8 cellular contexts compared by ENCODE assay signal in genomic region chr10:5777758-5778157, GRCh38. TPM values are rescaled to one million over a fixed set of nuclear protein-coding genes. Genes with fewer than 3 reads are reported as not detected.
DNase-seq lines count a peak whose midpoint lies in the region; ATAC-seq and TF ChIP-seq lines count a peak whose summit lies in the region.
"Not testable (repeated sequence)": the region's sequence is repeated elsewhere in the genome, so short reads cannot be mapped to it uniquely, and the experiment has no call there.

No MANE protein-coding gene starts in this region.

- DNase-seq in CD8-positive, alpha-beta memory T cell; T-helper 2 cell treated with Interferon-gamma antibody and Interleukin-4, amounts not matched to agents 5 μg/mL and 100 μg/mL, for 36 hours (ENCODE audit: low spot score); activated CD8-positive, alpha-beta memory T cell treated with anti-CD3 and anti-CD28 coated beads, Interleukin-2, amount 10 ng/mL, durations not matched to agents 7 days and 5 days; glutamatergic neuron; psoas muscle; type B pancreatic cell (ENCODE audit: extremely low spot score, unreplicated experiment): not testable (repeated sequence)

- H3K9ac ChIP-seq in BLaER1: not testable (repeated sequence)

- peak overlapping the region; percentile 62 for H3K4me2 ChIP-seq in BLaER1

- WGBS in psoas muscle, 3 donors: 75 to 78% (median 78%) methylated on average over 3 of the region's 3 CpGs

- H3K36me3 Mint-ChIP-seq in CD8-positive, alpha-beta memory T cell: peaks cover 15 to 76% (median 20%) of the 10 kb centered on the region in 3 donors
- peaks cover 76% of the 10 kb centered on the region for H3K36me3 Mint-ChIP-seq in T-helper 2 cell treated with Interferon-gamma antibody and Interleukin-4, amounts not matched to agents 5 μg/mL and 100 μg/mL, for 36 hours (ENCODE audit: low read depth)
- H3K36me3 Mint-ChIP-seq in activated CD8-positive, alpha-beta memory T cell treated with anti-CD3 and anti-CD28 coated beads, Interleukin-2, amount 10 ng/mL, durations not matched to agents 7 days and 5 days: peaks cover 78% of the 10 kb centered on the region
- peaks cover 24% of the 10 kb centered on the region for H3K36me3 Mint-ChIP-seq in activated naive CD4-positive, alpha-beta T cell treated with anti-CD3 and anti-CD28 coated beads, Interleukin-2, amount 50 U/mL, for 24 hours
- not testable (repeated sequence) for H3K36me3 Mint-ChIP-seq in glutamatergic neuron (ENCODE audit: unreplicated experiment)
- peaks cover 55% of the 10 kb centered on the region for H3K36me3 Mint-ChIP-seq in type B pancreatic cell

- not testable (repeated sequence) for ATAC-seq in activated CD8-positive, alpha-beta memory T cell treated with anti-CD3 and anti-CD28 coated beads, Interleukin-2, amount 10 ng/mL, durations not matched to agents 7 days and 5 days; psoas muscle

- H3K27me3 ChIP-seq in BLaER1; CD8-positive, alpha-beta memory T cell (ENCODE audit: insufficient read depth, low read length, poor library complexity, severe bottlenecking); psoas muscle (ENCODE audit: insufficient read depth in 3 of 3, low read length in 2 of 3): not testable (repeated sequence)

- not testable (repeated sequence) for H3K27me3 Mint-ChIP-seq in CD8-positive, alpha-beta memory T cell; T-helper 2 cell treated with Interferon-gamma antibody and Interleukin-4, amounts not matched to agents 5 μg/mL and 100 μg/mL, for 36 hours (ENCODE audit: low read depth); activated CD8-positive, alpha-beta memory T cell treated with anti-CD3 and anti-CD28 coated beads, Interleukin-2, amount 10 ng/mL, durations not matched to agents 7 days and 5 days; activated naive CD4-positive, alpha-beta T cell treated with anti-CD3 and anti-CD28 coated beads, Interleukin-2, amount 50 U/mL, for 24 hours; glutamatergic neuron (ENCODE audit: unreplicated experiment); type B pancreatic cell

- peaks cover 59 to 88% (median 75%) of the 10 kb centered on the region in 3 donors for H3K4me1 Mint-ChIP-seq in CD8-positive, alpha-beta memory T cell
- peaks cover 36% of the 10 kb centered on the region for H3K4me1 Mint-ChIP-seq in T-helper 2 cell treated with Interferon-gamma antibody and Interleukin-4, amounts not matched to agents 5 μg/mL and 100 μg/mL, for 36 hours (ENCODE audit: low read depth)
- H3K4me1 Mint-ChIP-seq in activated CD8-positive, alpha-beta memory T cell treated with anti-CD3 and anti-CD28 coated beads, Interleukin-2, amount 10 ng/mL, durations not matched to agents 7 days and 5 days: peaks cover 61% of the 10 kb centered on the region
- peaks cover 85% of the 10 kb centered on the region for H3K4me1 Mint-ChIP-seq in activated naive CD4-positive, alpha-beta T cell treated with anti-CD3 and anti-CD28 coated beads, Interleukin-2, amount 50 U/mL, for 24 hours
- H3K4me1 Mint-ChIP-seq in glutamatergic neuron (ENCODE audit: low read depth, unreplicated experiment); type B pancreatic cell (ENCODE audit: unreplicated experiment): not testable (repeated sequence)

- H3K4me3 Mint-ChIP-seq in CD8-positive, alpha-beta memory T cell; T-helper 2 cell treated with Interferon-gamma antibody and Interleukin-4, amounts not matched to agents 5 μg/mL and 100 μg/mL, for 36 hours; activated CD8-positive, alpha-beta memory T cell treated with anti-CD3 and anti-CD28 coated beads, Interleukin-2, amount 10 ng/mL, durations not matched to agents 7 days and 5 days; activated naive CD4-positive, alpha-beta T cell treated with anti-CD3 and anti-CD28 coated beads, Interleukin-2, amount 50 U/mL, for 24 hours; type B pancreatic cell: not testable (repeated sequence)
- peak overlapping the region; percentile 25 for H3K4me3 Mint-ChIP-seq in glutamatergic neuron (ENCODE audit: unreplicated experiment)

- POLR2A ChIA-PET in CD8-positive, alpha-beta memory T cell (lab: Charles Lee): not testable (repeated sequence)

- H3K4me1 ChIP-seq in BLaER1 (peaks cover 38% of the 10 kb centered on the region), psoas muscle (peaks cover 28% of the 10 kb centered on the region)
- H3K4me1 ChIP-seq in CD8-positive, alpha-beta memory T cell (ENCODE audit: insufficient read depth, low read length): peaks cover 26% of the 10 kb centered on the region

- CTCF ChIA-PET in CD8-positive, alpha-beta memory T cell (lab: Charles Lee); activated CD8-positive, alpha-beta memory T cell treated with anti-CD3 and anti-CD28 coated beads, Interleukin-2, amount 10 ng/mL, durations not matched to agents 7 days and 5 days (lab: Charles Lee): not testable (repeated sequence)

- H3K36me3 ChIP-seq in BLaER1 (peaks cover 91% of the 10 kb centered on the region), psoas muscle (ENCODE audit: insufficient read depth in 1 of 2, low read depth in 1 of 2) (peaks cover 0 to 48% of the 10 kb centered on the region in 2 donors)
- peaks cover 16% of the 10 kb centered on the region for H3K36me3 ChIP-seq in CD8-positive, alpha-beta memory T cell (ENCODE audit: insufficient read depth, low read length)

- peaks cover 18% of the 10 kb centered on the region for H3K9me3 ChIP-seq in BLaER1
- H3K9me3 ChIP-seq in CD8-positive, alpha-beta memory T cell (ENCODE audit: low read length); psoas muscle: not testable (repeated sequence)

- H3K27ac ChIP-seq in BLaER1 (peak overlapping the region; percentile 76; the same call in 1 of the 2 replicates), psoas muscle (peak overlapping the region; percentile 62)
- not testable (repeated sequence) for H3K27ac ChIP-seq in CD8-positive, alpha-beta memory T cell (ENCODE audit: low read depth, low read length)

- peaks cover 90% of the 10 kb centered on the region for H4K20me1 ChIP-seq in BLaER1

- H3K4me3 ChIP-seq in BLaER1; CD8-positive, alpha-beta memory T cell (ENCODE audit: low read length); psoas muscle: not testable (repeated sequence)

- not testable (repeated sequence) for TF ChIP-seq CTCF in glutamatergic neuron (IDR thresholded peaks at IDR 0.05; ENCODE audit: partially characterized antibody, unreplicated experiment); psoas muscle (IDR thresholded peaks at IDR 0.05); type B pancreatic cell (conservative IDR thresholded peaks at IDR 0.05)

- peak overlapping the region in 5 of 8 donors; percentile 9 to 86 (median 62) for H3K27ac Mint-ChIP-seq in CD8-positive, alpha-beta memory T cell
- H3K27ac Mint-ChIP-seq in T-helper 2 cell treated with Interferon-gamma antibody and Interleukin-4, amounts not matched to agents 5 μg/mL and 100 μg/mL, for 36 hours: peak overlapping the region; percentile 44
- peak overlapping the region; percentile 61 for H3K27ac Mint-ChIP-seq in activated CD8-positive, alpha-beta memory T cell treated with anti-CD3 and anti-CD28 coated beads, Interleukin-2, amount 10 ng/mL, durations not matched to agents 7 days and 5 days
- H3K27ac Mint-ChIP-seq in activated naive CD4-positive, alpha-beta T cell treated with anti-CD3 and anti-CD28 coated beads, Interleukin-2, amount 50 U/mL, for 24 hours: peak overlapping the region; percentile 30
- not testable (repeated sequence) for H3K27ac Mint-ChIP-seq in glutamatergic neuron (ENCODE audit: unreplicated experiment)
- H3K27ac Mint-ChIP-seq in type B pancreatic cell: peak overlapping the region; percentile 46

- intact Hi-C loops in psoas muscle (cut with DNase I): not testable (repeated sequence)

- H3K9me3 Mint-ChIP-seq in CD8-positive, alpha-beta memory T cell; T-helper 2 cell treated with Interferon-gamma antibody and Interleukin-4, amounts not matched to agents 5 μg/mL and 100 μg/mL, for 36 hours; activated CD8-positive, alpha-beta memory T cell treated with anti-CD3 and anti-CD28 coated beads, Interleukin-2, amount 10 ng/mL, durations not matched to agents 7 days and 5 days (ENCODE audit: low read depth); activated naive CD4-positive, alpha-beta T cell treated with anti-CD3 and anti-CD28 coated beads, Interleukin-2, amount 50 U/mL, for 24 hours; glutamatergic neuron (ENCODE audit: unreplicated experiment); type B pancreatic cell: not testable (repeated sequence)

RNA-seq across cellular contexts. Expression of gene GDI2, which starts 35.5 kb away (rescaled TPM):
- 100 to 1,000 TPM; 311 to 319 TPM for total RNA-seq in CD8-positive, alpha-beta memory T cell
- polyA plus RNA-seq in CD8-positive, alpha-beta memory T cell: 171 TPM
- total RNA-seq in activated CD8-positive, alpha-beta memory T cell treated with anti-CD3 and anti-CD28 coated beads, Interleukin-2, amount 10 ng/mL, durations not matched to agents 7 days and 5 days: 100 to 1,000 TPM; 196 to 263 TPM
- total RNA-seq in glutamatergic neuron (ENCODE audit: unreplicated experiment) (294 TPM), psoas muscle (100 to 1,000 TPM; 115 to 152 (median 118) TPM), type B pancreatic cell (ENCODE audit: low replicate concordance) (245 TPM in 2 replicates)
- 100 to 1,000 TPM in 2 of 3 donors, 10 to 100 TPM in 1; 79.6 to 121 (median 107) TPM for polyA plus RNA-seq in psoas muscle
